ENCODE assay signal across 1 cellular context in the genomic region with DNA sequence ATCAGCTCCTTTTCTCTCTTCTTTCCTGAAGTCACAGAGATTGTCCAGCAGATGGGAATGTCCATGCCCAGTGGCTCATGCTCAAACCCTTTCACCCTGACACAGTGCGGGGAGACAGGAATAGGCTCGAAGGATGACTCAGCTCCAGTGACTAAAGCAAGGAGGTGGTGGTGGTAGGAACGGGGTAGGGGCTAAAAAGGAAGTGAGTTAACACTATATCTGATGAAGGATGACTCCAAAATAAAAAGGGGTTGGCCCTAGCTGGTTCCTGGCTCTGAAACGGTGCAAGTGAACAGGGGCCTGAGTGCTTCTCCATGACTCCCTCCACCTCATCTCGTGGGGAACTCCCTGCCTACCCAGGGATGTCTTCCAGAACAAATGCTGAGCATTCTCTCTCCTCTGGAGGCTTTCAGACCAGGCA.
TF ChIP-seq lines count a peak whose summit lies in the region.

No MANE protein-coding gene starts in this region.

TF ChIP-seq in HCT116, 20 proteins besides CTCF, POLR2A, EP300 and RAD21 (continued from another document):
- TF ChIP-seq, protein P1, sequence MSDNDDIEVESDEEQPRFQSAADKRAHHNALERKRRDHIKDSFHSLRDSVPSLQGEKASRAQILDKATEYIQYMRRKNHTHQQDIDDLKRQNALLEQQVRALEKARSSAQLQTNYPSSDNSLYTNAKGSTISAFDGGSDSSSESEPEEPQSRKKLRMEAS (IDR thresholded peaks at IDR 0.05), result no peak
- TF ChIP-seq EGR1 (IDR thresholded peaks at IDR 0.05; ENCODE audit: low read depth) (no peak), FOSL1 (IDR thresholded peaks at IDR 0.05; ENCODE audit: low read depth) (peak; percentile 69), CEBPB (IDR thresholded peaks at IDR 0.05; ENCODE audit: low read depth) (no peak), SP1 (IDR thresholded peaks at IDR 0.05; ENCODE audit: low read depth) (0 out of 2 replicates have a peak, but pooled peaks have one; percentile 17), EZH2 (IDR thresholded peaks at IDR 0.05) (no peak), SRF (IDR thresholded peaks at IDR 0.05; ENCODE audit: low read depth) (no peak), CBX3 (IDR thresholded peaks at IDR 0.05; ENCODE audit: low read depth) (0 out of 2 replicates have a peak, but pooled peaks have one; percentile 44), POLR2AphosphoS5 (IDR thresholded peaks at IDR 0.05; ENCODE audit: low read depth, low read length) (no peak)
- TF ChIP-seq, protein P2, sequence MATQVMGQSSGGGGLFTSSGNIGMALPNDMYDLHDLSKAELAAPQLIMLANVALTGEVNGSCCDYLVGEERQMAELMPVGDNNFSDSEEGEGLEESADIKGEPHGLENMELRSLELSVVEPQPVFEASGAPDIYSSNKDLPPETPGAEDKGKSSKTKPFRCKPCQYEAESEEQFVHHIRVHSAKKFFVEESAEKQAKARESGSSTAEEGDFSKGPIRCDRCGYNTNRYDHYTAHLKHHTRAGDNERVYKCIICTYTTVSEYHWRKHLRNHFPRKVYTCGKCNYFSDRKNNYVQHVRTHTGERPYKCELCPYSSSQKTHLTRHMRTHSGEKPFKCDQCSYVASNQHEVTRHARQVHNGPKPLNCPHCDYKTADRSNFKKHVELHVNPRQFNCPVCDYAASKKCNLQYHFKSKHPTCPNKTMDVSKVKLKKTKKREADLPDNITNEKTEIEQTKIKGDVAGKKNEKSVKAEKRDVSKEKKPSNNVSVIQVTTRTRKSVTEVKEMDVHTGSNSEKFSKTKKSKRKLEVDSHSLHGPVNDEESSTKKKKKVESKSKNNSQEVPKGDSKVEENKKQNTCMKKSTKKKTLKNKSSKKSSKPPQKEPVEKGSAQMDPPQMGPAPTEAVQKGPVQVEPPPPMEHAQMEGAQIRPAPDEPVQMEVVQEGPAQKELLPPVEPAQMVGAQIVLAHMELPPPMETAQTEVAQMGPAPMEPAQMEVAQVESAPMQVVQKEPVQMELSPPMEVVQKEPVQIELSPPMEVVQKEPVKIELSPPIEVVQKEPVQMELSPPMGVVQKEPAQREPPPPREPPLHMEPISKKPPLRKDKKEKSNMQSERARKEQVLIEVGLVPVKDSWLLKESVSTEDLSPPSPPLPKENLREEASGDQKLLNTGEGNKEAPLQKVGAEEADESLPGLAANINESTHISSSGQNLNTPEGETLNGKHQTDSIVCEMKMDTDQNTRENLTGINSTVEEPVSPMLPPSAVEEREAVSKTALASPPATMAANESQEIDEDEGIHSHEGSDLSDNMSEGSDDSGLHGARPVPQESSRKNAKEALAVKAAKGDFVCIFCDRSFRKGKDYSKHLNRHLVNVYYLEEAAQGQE (IDR thresholded peaks at IDR 0.05; ENCODE audit: low read depth), result no peak
